In the genomic region with DNA sequence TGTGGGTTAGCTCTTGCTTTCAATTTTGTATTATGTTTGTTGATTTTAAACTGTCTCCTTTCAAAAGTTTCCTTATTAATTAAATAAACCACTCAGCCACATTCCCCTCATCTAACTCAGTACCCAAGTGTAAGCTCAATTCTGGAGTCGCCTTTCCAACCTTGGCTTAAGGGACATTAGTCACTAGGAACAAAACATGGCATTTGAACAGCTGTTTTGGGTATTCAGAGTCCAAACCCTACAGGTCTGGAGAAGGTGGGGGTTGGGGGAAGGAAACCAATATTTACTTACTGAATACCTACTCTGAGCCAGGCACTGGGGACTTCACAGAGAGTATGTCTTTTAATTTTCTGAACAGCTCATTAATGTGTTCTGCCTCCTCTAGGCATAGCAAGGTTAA, we compare ENCODE assay signal across 19 cellular contexts.
DNase-seq lines count a peak whose midpoint lies in the region; ATAC-seq, FAIRE-seq and TF ChIP-seq lines count a peak whose summit lies in the region.
"Had no signal": no experiment of that assay in that cellular context is flagged by ENCODE, and none has a peak within 500 bp of the region (broad histone marks: within the 10 kb centered on the region; RNA-seq: fewer than 3 reads in every experiment).

No MANE protein-coding gene starts in this region.

- H3K36me3 ChIP-seq in HepG2 (replicated peaks in 1 of 2; ENCODE audit: control insufficient read depth in 1 of 2, insufficient read depth in 2 of 2, low read length in 2 of 2) (no peaks in the 10 kb centered on the region), right lobe of liver (no peaks in the 10 kb centered on the region), RWPE2 (ENCODE audit: low read depth) (no peaks in the 10 kb centered on the region), muscle layer of colon (ENCODE audit: insufficient read depth, low read length) (no peaks in the 10 kb centered on the region), vagina (no peaks in the 10 kb centered on the region)
- H3K36me3 ChIP-seq: thoracic aorta had no signal

- no peaks in the 10 kb centered on the region for H3K27me3 ChIP-seq in HepG2 (ENCODE audit: control insufficient read depth in 1 of 2, insufficient read depth in 2 of 2, low read length in 2 of 2)
- H3K27me3 ChIP-seq in right lobe of liver = no peaks in the 10 kb centered on the region
- no peaks in the 10 kb centered on the region for H3K27me3 ChIP-seq in RWPE2 (ENCODE audit: insufficient read depth, poor library complexity, severe bottlenecking)
- H3K27me3 ChIP-seq in muscle layer of colon (ENCODE audit: control insufficient read depth in 1 of 2, insufficient read depth in 2 of 2, low read length in 2 of 2) = no peaks in the 10 kb centered on the region
- H3K27me3 ChIP-seq in vagina = no peaks in the 10 kb centered on the region

- H3K9ac ChIP-seq in HepG2 (ENCODE audit: insufficient read depth, low read depth, low read length) (no peak overlapping the region), muscle layer of colon (ENCODE audit: low read length) (no peak overlapping the region)

- CTCF ChIA-PET in HepG2 (lab: Yijun Ruan, JAX; ENCODE audit: low intra/inter-chr PET ratio, low total read pairs) = no interaction called here

- no peaks in the 10 kb centered on the region for H4K20me1 ChIP-seq in HepG2 (ENCODE audit: insufficient read depth, low read length)

- H3K27me3 Mint-ChIP-seq in stimulated activated naive CD8-positive, alpha-beta T cell treated with anti-CD3 and anti-CD28 coated beads, Interleukin-15, amount 100 ng/mL, for 72 hours = peaks cover 3% of the 10 kb centered on the region
- H3K27me3 Mint-ChIP-seq: CD4-positive, alpha-beta T cell; T-helper 17 cell had no signal

- H3K9me3 ChIP-seq in HepG2 (ENCODE audit: low read length) (no peaks in the 10 kb centered on the region), right lobe of liver (no peaks in the 10 kb centered on the region), RWPE2 (ENCODE audit: severe bottlenecking) (no peaks in the 10 kb centered on the region), muscle layer of colon (ENCODE audit: low read length) (no peaks in the 10 kb centered on the region), vagina (no peaks in the 10 kb centered on the region)
- H3K9me3 ChIP-seq: thoracic aorta had no signal

- no peak for FAIRE-seq in HepG2 (lab: Jason Lieb, UNC)

- H3K9me3 Mint-ChIP-seq in stimulated activated naive CD8-positive, alpha-beta T cell treated with anti-CD3 and anti-CD28 coated beads, Interleukin-15, amount 100 ng/mL, for 72 hours = no peaks in the 10 kb centered on the region
- H3K9me3 Mint-ChIP-seq: CD4-positive, alpha-beta T cell; mesothelial cell of epicardium had no signal

- H3K4me1 Mint-ChIP-seq in stimulated activated naive CD8-positive, alpha-beta T cell treated with anti-CD3 and anti-CD28 coated beads, Interleukin-15, amount 100 ng/mL, for 72 hours = peaks cover 21% of the 10 kb centered on the region

- no peak for TF ChIP-seq POLR2A in HepG2 (IDR thresholded peaks at IDR 0.05; ENCODE audit: insufficient read depth in 1 of 2, low read depth in 2 of 2, low read length in 2 of 2)
- TF ChIP-seq POLR2A in right lobe of liver (IDR thresholded peaks at IDR 0.05) = no peak
- no peak for TF ChIP-seq POLR2A in vagina (IDR thresholded peaks at IDR 0.05)

- peak overlapping the region in 1 of 2 donors; percentile 31 for H3K27ac Mint-ChIP-seq in stimulated activated naive CD8-positive, alpha-beta T cell treated with anti-CD3 and anti-CD28 coated beads, Interleukin-15, amount 100 ng/mL, for 72 hours
- H3K27ac Mint-ChIP-seq: CD4-positive, alpha-beta T cell; mesothelial cell of epicardium; T-helper 17 cell had no signal

- H3K4me3 ChIP-seq in HepG2 (replicated peaks in 1 of 3; ENCODE audit: insufficient read depth in 1 of 3, low read depth in 2 of 3, low read length in 3 of 3) (no peak overlapping the region), right lobe of liver (no peak overlapping the region), RWPE2 (ENCODE audit: severe bottlenecking) (no peak overlapping the region), muscle layer of colon (ENCODE audit: low read depth in 1 of 2, low read length in 2 of 2) (no peak overlapping the region), vagina (no peak overlapping the region)
- H3K4me3 ChIP-seq: thoracic aorta had no signal

- peaks cover 94% of the 10 kb centered on the region for H3K4me1 ChIP-seq in HepG2 (ENCODE audit: insufficient read depth, low read length)
- peaks cover 0 to 22% (median 2%) of the 10 kb centered on the region in 4 donors for H3K4me1 ChIP-seq in right lobe of liver
- H3K4me1 ChIP-seq in RWPE2 (ENCODE audit: insufficient read depth, poor library complexity, severe bottlenecking) = peaks cover 4% of the 10 kb centered on the region
- H3K4me1 ChIP-seq in muscle layer of colon (ENCODE audit: insufficient read depth, low read length) = peaks cover 44% of the 10 kb centered on the region
- peaks cover 38% of the 10 kb centered on the region for H3K4me1 ChIP-seq in vagina

- H3K27ac ChIP-seq in HepG2 (ENCODE audit: extremely low read length, insufficient read depth, low read length) = no peak overlapping the region
- no peak overlapping the region for H3K27ac ChIP-seq in right lobe of liver
- H3K27ac ChIP-seq in RWPE2 (ENCODE audit: poor library complexity, severe bottlenecking) = peak overlapping the region; percentile 74
- peak overlapping the region; percentile 71 for H3K27ac ChIP-seq in muscle layer of colon (ENCODE audit: low read depth, low read length)
- peak overlapping the region; percentile 72 for H3K27ac ChIP-seq in vagina
- H3K27ac ChIP-seq: VCaP had no signal

- intact Hi-C loops in HepG2 (cut with micrococcal nuclease; ENCODE audit: unreplicated experiment) = loop anchor here (10.0 kb wide), 1 partner anchor 154 kb away; no protein-coding TSS in a partner anchor
- intact Hi-C loops in right lobe of liver (cut with DNase I) = no loop called here
- intact Hi-C loops in vagina (cut with DNase I) = loop anchor here (5.0 kb wide), 1 partner anchor 119 kb away; a partner anchor contains a TSS

- in situ Hi-C loops in HepG2 (cut with HindIII; ENCODE audit: extremely low pct_ligation_motif_present, low pct_unique_long_range_greater_than_20kb) = no loop called here

- WGBS in HepG2 (ENCODE audit: low lambda C conversion rate) = 76% methylated on average over 1 of the region's 1 CpG
- 92% methylated on average over 1 of the region's 1 CpG for WGBS in right lobe of liver (ENCODE audit: insufficient coverage, low coverage, low lambda C conversion rate, missing lambda C conversion rate)

- TF ChIP-seq CTCF in HepG2 (CRISPR knock-in tag; IDR thresholded peaks at IDR 0.05) (no peak), right lobe of liver (IDR thresholded peaks at IDR 0.05) (no peak), RWPE2 (IDR thresholded peaks at IDR 0.05; ENCODE audit: poor library complexity, severe bottlenecking) (no peak), vagina (IDR thresholded peaks at IDR 0.05) (no peak)

- ATAC-seq in HepG2 (no peak), right lobe of liver (no peak), RWPE2 (ENCODE audit: low read depth) (no peak)
- ATAC-seq in stimulated activated naive CD8-positive, alpha-beta T cell treated with anti-CD3 and anti-CD28 coated beads, Interleukin-15, amount 100 ng/mL, for 72 hours = no peak
- ATAC-seq: left colon, T-helper 17 cell had no signal

- DNase-seq in HepG2 (ENCODE audit: low spot score) (peak; percentile 38), right lobe of liver (no peak), RWPE2 (ENCODE audit: low spot score) (no peak), vagina (ENCODE audit: extremely low spot score in 2 of 2) (no peak), cortex of kidney (lab: John Stamatoyannopoulos, UW) (no peak), NCI-H748 (lab: John Stamatoyannopoulos, UW; ENCODE audit: unreplicated experiment) (no peak)
- no peak for DNase-seq in stimulated activated naive CD8-positive, alpha-beta T cell treated with anti-CD3 and anti-CD28 coated beads, Interleukin-15, amount 100 ng/mL, for 72 hours
- DNase-seq: activated naive CD4-positive, alpha-beta T cell; amygdala; caudate nucleus; CD4-positive, alpha-beta T cell; effector CD4-positive, alpha-beta T cell; Karpas-422; left colon; T-helper 17 cell had no signal

- POLR2A ChIA-PET in HepG2 (lab: Yijun Ruan, JAX) = interaction anchor here (0.7 to 4.5 kb wide), 3 partner anchors 17 to 395 kb away, joined by 3 to 38 read pairs (median 24); a partner anchor contains a TSS

- no peak overlapping the region for H2AFZ ChIP-seq in HepG2 (ENCODE audit: low read length)

- TF ChIP-seq RAD21 in HepG2 (CRISPR knock-in tag; IDR thresholded peaks at IDR 0.05) = no peak

- no peak overlapping the region for H3K4me3 Mint-ChIP-seq in stimulated activated naive CD8-positive, alpha-beta T cell treated with anti-CD3 and anti-CD28 coated beads, Interleukin-15, amount 100 ng/mL, for 72 hours
- H3K4me3 Mint-ChIP-seq: mesothelial cell of epicardium, T-helper 17 cell had no signal

- no peaks in the 10 kb centered on the region for H3K79me2 ChIP-seq in HepG2 (ENCODE audit: insufficient read depth, low read length)

- TF ChIP-seq EP300 in HepG2 (IDR thresholded peaks at IDR 0.05; ENCODE audit: low read depth in 2 of 2, low read length in 2 of 2) (no peak), HepG2 (CRISPR knock-in tag; IDR thresholded peaks at IDR 0.05; ENCODE audit: borderline replicate concordance) (no peak)

- no peak overlapping the region for H3K4me2 ChIP-seq in HepG2 (ENCODE audit: low read depth, low read length)

- no TSS peak for BruUV-seq in HepG2 (replicated peaks; lab: Mats Ljungman, UMichigan)

TF ChIP-seq in HepG2, 621 proteins besides CTCF, POLR2A, EP300 and RAD21 (continues in another document):
- TF ChIP-seq CBX1 (IDR thresholded peaks at IDR 0.05; ENCODE audit: low read depth) = no peak
- TF ChIP-seq, protein P1, sequence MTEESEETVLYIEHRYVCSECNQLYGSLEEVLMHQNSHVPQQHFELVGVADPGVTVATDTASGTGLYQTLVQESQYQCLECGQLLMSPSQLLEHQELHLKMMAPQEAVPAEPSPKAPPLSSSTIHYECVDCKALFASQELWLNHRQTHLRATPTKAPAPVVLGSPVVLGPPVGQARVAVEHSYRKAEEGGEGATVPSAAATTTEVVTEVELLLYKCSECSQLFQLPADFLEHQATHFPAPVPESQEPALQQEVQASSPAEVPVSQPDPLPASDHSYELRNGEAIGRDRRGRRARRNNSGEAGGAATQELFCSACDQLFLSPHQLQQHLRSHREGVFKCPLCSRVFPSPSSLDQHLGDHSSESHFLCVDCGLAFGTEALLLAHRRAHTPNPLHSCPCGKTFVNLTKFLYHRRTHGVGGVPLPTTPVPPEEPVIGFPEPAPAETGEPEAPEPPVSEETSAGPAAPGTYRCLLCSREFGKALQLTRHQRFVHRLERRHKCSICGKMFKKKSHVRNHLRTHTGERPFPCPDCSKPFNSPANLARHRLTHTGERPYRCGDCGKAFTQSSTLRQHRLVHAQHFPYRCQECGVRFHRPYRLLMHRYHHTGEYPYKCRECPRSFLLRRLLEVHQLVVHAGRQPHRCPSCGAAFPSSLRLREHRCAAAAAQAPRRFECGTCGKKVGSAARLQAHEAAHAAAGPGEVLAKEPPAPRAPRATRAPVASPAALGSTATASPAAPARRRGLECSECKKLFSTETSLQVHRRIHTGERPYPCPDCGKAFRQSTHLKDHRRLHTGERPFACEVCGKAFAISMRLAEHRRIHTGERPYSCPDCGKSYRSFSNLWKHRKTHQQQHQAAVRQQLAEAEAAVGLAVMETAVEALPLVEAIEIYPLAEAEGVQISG (CRISPR knock-in tag; IDR thresholded peaks at IDR 0.05) = no peak
- TF ChIP-seq CENPT (CRISPR knock-in tag; IDR thresholded peaks at IDR 0.05; ENCODE audit: low read depth) = no peak

Comparison
In these comparisons a context has a peak if more than half of its experiments do, and no peak if none do; other contexts are left out.
1. intact Hi-C loops: an anchor here in HepG2 (10.0 kb wide) and vagina (5.0 kb wide); none called in right lobe of liver.
2. H3K27ac ChIP-seq: peak in RWPE2 (single experiment), muscle layer of colon (single experiment) and vagina (single experiment); none in HepG2 (single experiment) and right lobe of liver (0 of 3).